27 cellular contexts compared by ENCODE assay signal in the genomic region with DNA sequence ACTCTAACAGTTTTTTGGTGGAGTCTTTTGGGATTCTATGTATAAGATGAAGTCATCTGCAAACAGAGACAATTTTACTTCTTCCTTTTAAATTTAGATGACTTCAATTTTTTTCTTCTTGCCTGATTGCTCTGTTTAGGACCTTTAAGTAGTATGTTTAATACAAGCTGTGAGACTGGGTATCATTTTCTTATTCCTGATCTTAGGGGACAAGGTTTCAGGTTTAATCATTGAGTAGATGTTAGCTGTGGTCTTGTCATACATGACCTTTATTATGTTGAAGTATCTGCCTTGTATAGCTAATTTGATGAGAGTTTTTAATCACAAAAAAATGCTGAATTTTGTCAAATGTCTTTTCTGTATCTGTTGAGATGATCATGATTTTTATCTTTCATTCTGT. TPM values are rescaled to one million over a fixed set of nuclear protein-coding genes. Genes with fewer than 3 reads are reported as not detected.
"Had no signal": no experiment of that assay in that cellular context is flagged by ENCODE, and none has a peak within 500 bp of the region (broad histone marks: within the 10 kb centered on the region; RNA-seq: fewer than 3 reads in every experiment).

No MANE protein-coding gene starts in this region.

- H3K4me3 Mint-ChIP-seq: nephron progenitor cell; stimulated activated memory B cell treated with anti-CD40 and anti-IgM and Interleukin-4, amounts not matched to agents 10 μg/mL and 1 μg/mL and 100 μg/mL, for 72 hours; type B pancreatic cell had no signal

- DNase-seq: cortex of kidney; dorsolateral prefrontal cortex; effector CD8-positive, alpha-beta T cell; heart left ventricle; hippocampal formation; left colon; left ventricle myocardium superior; mesenchymal stem cell; midbrain; nephron progenitor cell; psoas muscle; retina; right lobe of liver; stimulated activated CD4-positive, alpha-beta T cell treated with anti-CD3 and anti-CD28 coated beads, Interleukin-4, amount 100 ng/mL, for 1 hour; stimulated activated CD8-positive, alpha-beta memory T cell treated with anti-CD3 and anti-CD28 coated beads, Interleukin-4, amount 100 ng/mL, for 48 hours; thyroid gland; uterus had no signal

- H3K4me1 Mint-ChIP-seq: nephron progenitor cell; stimulated activated memory B cell treated with anti-CD40 and anti-IgM and Interleukin-4, amounts not matched to agents 10 μg/mL and 1 μg/mL and 100 μg/mL, for 72 hours had no signal

- H3K9me3 Mint-ChIP-seq: nephron progenitor cell; stimulated activated memory B cell treated with anti-CD40 and anti-IgM and Interleukin-4, amounts not matched to agents 10 μg/mL and 1 μg/mL and 100 μg/mL, for 72 hours; type B pancreatic cell had no signal

- H3K36me3 Mint-ChIP-seq: stimulated activated memory B cell treated with anti-CD40 and anti-IgM and Interleukin-4, amounts not matched to agents 10 μg/mL and 1 μg/mL and 100 μg/mL, for 72 hours; type B pancreatic cell had no signal

- H3K27me3 Mint-ChIP-seq: stimulated activated memory B cell treated with anti-CD40 and anti-IgM and Interleukin-4, amounts not matched to agents 10 μg/mL and 1 μg/mL and 100 μg/mL, for 72 hours had no signal

- H3K27ac Mint-ChIP-seq: nephron progenitor cell; stimulated activated memory B cell treated with anti-CD40 and anti-IgM and Interleukin-4, amounts not matched to agents 10 μg/mL and 1 μg/mL and 100 μg/mL, for 72 hours; type B pancreatic cell had no signal

- ATAC-seq: esophagus mucosa; heart left ventricle; left colon; left ventricle myocardium superior; psoas muscle; right lobe of liver; stimulated activated memory B cell treated with anti-CD40 and anti-IgM and Interleukin-4, amounts not matched to agents 10 μg/mL and 1 μg/mL and 100 μg/mL, for 72 hours had no signal

RNA-seq across cellular contexts. Expression of gene GRM2, which starts 20.6 kb away (rescaled TPM):
- total RNA-seq: kidney epithelial cell, left colon had no signal

RNA-seq across cellular contexts. Expression of gene IQCF6, which starts 51.5 kb away (rescaled TPM):
- total RNA-seq: dorsolateral prefrontal cortex, esophagus mucosa, fibroblast of lung, frontal cortex, glomerular endothelial cell, heart left ventricle, kidney epithelial cell, left colon, left ventricle myocardium superior, lung, omental fat pad, psoas muscle, right lobe of liver, suprapubic skin, thyroid gland, uterus had no signal
